Comparison of ENCODE assay signal across 11 cellular contexts in genomic region chr6:27669798-27670301, GRCh38.
DNase-seq lines count a peak whose midpoint lies in the region; ATAC-seq and TF ChIP-seq lines count a peak whose summit lies in the region.
"Had no signal": no experiment of that assay in that cellular context is flagged by ENCODE, and none has a peak within 500 bp of the region (broad histone marks: within the 10 kb centered on the region; RNA-seq: fewer than 3 reads in every experiment).

No MANE protein-coding gene starts in this region.

- no peak overlapping the region for H3K9ac ChIP-seq in OCI-LY3 (ENCODE audit: low read length)

- H3K9me3 ChIP-seq in OCI-LY3 (ENCODE audit: insufficient read depth, low read length) (no peaks in the 10 kb centered on the region), ovary (no peaks in the 10 kb centered on the region)

- ATAC-seq in effector memory CD8-positive, alpha-beta T cell (replicated peaks) = no peak
- no peak for ATAC-seq in GM21423 (IDR thresholded peaks at IDR 0.05; ENCODE audit: unreplicated experiment)

- H3K36me3 ChIP-seq in OCI-LY3 (replicated peaks; ENCODE audit: low read depth, low read length) (no peaks in the 10 kb centered on the region), ovary (no peaks in the 10 kb centered on the region)

- TF ChIP-seq CTCF in OCI-LY3 (IDR thresholded peaks at IDR 0.05; ENCODE audit: low read depth, low read length) (no peak), ovary (IDR thresholded peaks at IDR 0.05) (no peak)

- H3K27me3 Mint-ChIP-seq in activated CD4-positive, alpha-beta T cell treated with anti-CD3 and anti-CD28 coated beads, Interleukin-2, amount 10 ng/mL, durations not matched to agents 24 days and 14 days = peaks cover 72% of the 10 kb centered on the region
- peaks cover 85 to 99% of the 10 kb centered on the region in 2 donors for H3K27me3 Mint-ChIP-seq in effector memory CD8-positive, alpha-beta T cell

- peaks cover 6% of the 10 kb centered on the region for H3K36me3 Mint-ChIP-seq in activated CD4-positive, alpha-beta T cell treated with anti-CD3 and anti-CD28 coated beads, Interleukin-2, amount 10 ng/mL, durations not matched to agents 24 days and 14 days (ENCODE audit: low read depth)
- H3K36me3 Mint-ChIP-seq in effector memory CD8-positive, alpha-beta T cell (ENCODE audit: insufficient read depth) = peaks cover 56% of the 10 kb centered on the region

- TF ChIP-seq EP300 in ovary (IDR thresholded peaks at IDR 0.05) = no peak

- H3K9me3 Mint-ChIP-seq in activated CD4-positive, alpha-beta T cell treated with anti-CD3 and anti-CD28 coated beads, Interleukin-2, amount 10 ng/mL, durations not matched to agents 24 days and 14 days = peaks cover 32% of the 10 kb centered on the region
- peaks cover 4 to 15% of the 10 kb centered on the region in 2 donors for H3K9me3 Mint-ChIP-seq in effector memory CD8-positive, alpha-beta T cell

- H3K4me3 ChIP-seq in OCI-LY3 (ENCODE audit: low read length) = peak overlapping the region; percentile 71; the same call in 1 of the 2 replicates
- H3K4me3 ChIP-seq in ovary = peak overlapping the region; percentile 34

- TF ChIP-seq POLR2A in ovary (IDR thresholded peaks at IDR 0.05) = no peak

- H3K4me1 Mint-ChIP-seq in activated CD4-positive, alpha-beta T cell treated with anti-CD3 and anti-CD28 coated beads, Interleukin-2, amount 10 ng/mL, durations not matched to agents 24 days and 14 days = peaks cover 41% of the 10 kb centered on the region
- H3K4me1 Mint-ChIP-seq in effector memory CD8-positive, alpha-beta T cell (ENCODE audit: low read depth in 2 of 2) = peaks cover 13 to 26% of the 10 kb centered on the region in 2 donors

- H4K20me1 ChIP-seq in OCI-LY3 (ENCODE audit: insufficient read depth, low read length) = no peaks in the 10 kb centered on the region

- no peaks in the 10 kb centered on the region for H3K27me3 ChIP-seq in OCI-LY3 (ENCODE audit: low read depth, low read length)
- H3K27me3 ChIP-seq in ovary = no peaks in the 10 kb centered on the region

- H3K4me3 Mint-ChIP-seq in activated CD4-positive, alpha-beta T cell treated with anti-CD3 and anti-CD28 coated beads, Interleukin-2, amount 10 ng/mL, durations not matched to agents 24 days and 14 days = peak overlapping the region; percentile 67
- peak overlapping the region in 1 of 2 donors; percentile 19 for H3K4me3 Mint-ChIP-seq in effector memory CD8-positive, alpha-beta T cell

- H2AFZ ChIP-seq in OCI-LY3 (ENCODE audit: low read depth, low read length) = no peak overlapping the region

- H3K79me2 ChIP-seq in OCI-LY3 (ENCODE audit: low read length) = no peaks in the 10 kb centered on the region

- WGBS in ovary, 3 donors = 10 to 13% (median 11%) methylated on average over 11 of the region's 11 CpGs

- peak; percentile 65 for DNase-seq in activated CD4-positive, alpha-beta T cell treated with anti-CD3 and anti-CD28 coated beads, Interleukin-2, amount 10 ng/mL, durations not matched to agents 24 days and 14 days
- DNase-seq in activated CD4-positive, alpha-beta T cell treated with anti-CD3 and anti-CD28 coated beads, Interleukin-2, amount 50 U/mL, for 4 hours = no peak
- no peak for DNase-seq in effector memory CD8-positive, alpha-beta T cell
- DNase-seq in ovary (peak in 1 of 5 donors; percentile 23), H4 (ENCODE audit: low spot score) (no peak), activated gamma-delta T cell (lab: John Stamatoyannopoulos, UW) (no peak)
- DNase-seq: effector memory CD4-positive, alpha-beta T cell; NCI-H2029 treated with DMSO at 0.1 percent for 48 hours had no signal

- H3K4me1 ChIP-seq in OCI-LY3 (ENCODE audit: low read length) = peaks cover 21% of the 10 kb centered on the region; the same call in 1 of the 2 replicates
- peaks cover 3% of the 10 kb centered on the region for H3K4me1 ChIP-seq in ovary (ENCODE audit: insufficient read depth)

- intact Hi-C loops in activated CD4-positive, alpha-beta T cell treated with anti-CD3 and anti-CD28 coated beads, Interleukin-2, amount 10 ng/mL, durations not matched to agents 24 days and 14 days (cut with micrococcal nuclease) = loop anchor here (2.0 to 10.0 kb wide), 7 partner anchors 17 to 1105 kb away; no protein-coding TSS in a partner anchor
- intact Hi-C loops in ovary (cut with DNase I) = loop anchor here in 1 of 4 donors (10.0 kb wide), 1 partner anchor 485 kb away; no protein-coding TSS in a partner anchor

- peak overlapping the region; percentile 73 for H3K27ac Mint-ChIP-seq in activated CD4-positive, alpha-beta T cell treated with anti-CD3 and anti-CD28 coated beads, Interleukin-2, amount 10 ng/mL, durations not matched to agents 24 days and 14 days
- peak overlapping the region; percentile 14 to 27 for H3K27ac Mint-ChIP-seq in effector memory CD8-positive, alpha-beta T cell

- no peak overlapping the region for H3K27ac ChIP-seq in OCI-LY3 (ENCODE audit: low read length)
- peak overlapping the region in 1 of 2 donors; percentile 68 for H3K27ac ChIP-seq in ovary
- H3K27ac ChIP-seq: VCaP had no signal

- peak overlapping the region; percentile 99 for H3K4me2 ChIP-seq in OCI-LY3 (ENCODE audit: low read length)
